In genomic region chr7:4683043-4683883, GRCh38 we compare ENCODE assay signal across 1 cellular context.
TF ChIP-seq lines count a peak whose summit lies in the region.

No MANE protein-coding gene starts in this region.

TF ChIP-seq in K562, 482 proteins besides CTCF, POLR2A, EP300 and RAD21 (continued from another document and continues in another):
- TF ChIP-seq ZNF274 (IDR thresholded peaks at IDR 0.05; ENCODE audit: borderline replicate concordance, low read depth, low read length) (no peak), SIX5 (IDR thresholded peaks at IDR 0.05; ENCODE audit: borderline replicate concordance in 1 of 2, insufficient read depth in 1 of 2, low read depth in 1 of 2, low read length in 2 of 2) (no peak), ETS1 (conservative IDR thresholded peaks at IDR 0.05; ENCODE audit: control insufficient read depth, low read depth, low read length) (no peak), ETV5 (CRISPR knock-in tag; IDR thresholded peaks at IDR 0.05; ENCODE audit: low read depth) (no peak), GABPB1 (CRISPR knock-in tag; IDR thresholded peaks at IDR 0.05) (no peak), MCM7 (IDR thresholded peaks at IDR 0.05) (no peak), ZNF318 (IDR thresholded peaks at IDR 0.05; ENCODE audit: borderline replicate concordance in 1 of 2, low read depth in 1 of 2) (no peak), HDAC6 (IDR thresholded peaks at IDR 0.05; ENCODE audit: low read depth, low read length) (no peak), THRAP3 (IDR thresholded peaks at IDR 0.05; ENCODE audit: borderline replicate concordance) (no peak), PHF21A (IDR thresholded peaks at IDR 0.05; ENCODE audit: borderline replicate concordance, low read depth) (no peak), RBBP5 (IDR thresholded peaks at IDR 0.05; ENCODE audit: borderline replicate concordance, insufficient read depth, low read length, poor library complexity, severe bottlenecking) (peak; percentile 40), CHD4 (IDR thresholded peaks at IDR 0.05; ENCODE audit: insufficient read depth, insufficient replicate concordance, low read depth, low read length, poor library complexity, severe bottlenecking) (peak; percentile 12), PPARD (CRISPR knock-in tag; IDR thresholded peaks at IDR 0.05) (no peak), ZNF449 (CRISPR knock-in tag; IDR thresholded peaks at IDR 0.05) (no peak), CBFB (CRISPR knock-in tag; IDR thresholded peaks at IDR 0.05) (no peak), ZNF586 (CRISPR knock-in tag; conservative IDR thresholded peaks at IDR 0.05) (no peak), ZNF395 (CRISPR knock-in tag; IDR thresholded peaks at IDR 0.05) (0 out of 2 replicates have a peak, but pooled peaks have one; percentile 22), CBX1 (IDR thresholded peaks at IDR 0.05; ENCODE audit: low read depth) (no peak), ARID1B (IDR thresholded peaks at IDR 0.05) (0 out of 2 replicates have a peak, but pooled peaks have one; percentile 17), RBFOX2 (IDR thresholded peaks at IDR 0.05; ENCODE audit: low read depth, low read length) (peak; percentile 74), DDX20 (tag; IDR thresholded peaks at IDR 0.05; ENCODE audit: low read depth) (no peak), CHD7 (IDR thresholded peaks at IDR 0.05; ENCODE audit: low read depth, low read length) (no peak), ELF1 (tag; IDR thresholded peaks at IDR 0.05) (no peak), JUND (IDR thresholded peaks at IDR 0.05; ENCODE audit: borderline replicate concordance, low read depth, low read length) (0 out of 2 replicates have a peak, but pooled peaks have one; percentile 6), JUND (tag; IDR thresholded peaks at IDR 0.05; ENCODE audit: borderline replicate concordance, low read depth, low read length) (no peak; the same call in 2 of the 3 replicates), CBX3 (IDR thresholded peaks at IDR 0.05; ENCODE audit: borderline replicate concordance in 1 of 2, low read length in 2 of 2) (no peak), SMAD1 (IDR thresholded peaks at IDR 0.05; ENCODE audit: low read depth, low read length, partially characterized antibody) (no peak), ZNF197 (CRISPR knock-in tag; IDR thresholded peaks at IDR 0.05; ENCODE audit: low read depth) (no peak), ZBTB1 (CRISPR knock-in tag; IDR thresholded peaks at IDR 0.05; ENCODE audit: borderline replicate concordance, low read depth) (no peak; the same call in 1 of the 2 replicates), SUPT5H (IDR thresholded peaks at IDR 0.05) (no peak), LARP7 (IDR thresholded peaks at IDR 0.05) (no peak), RHOXF2B (CRISPR knock-in tag; conservative IDR thresholded peaks at IDR 0.05) (no peak), DPF2 (IDR thresholded peaks at IDR 0.05) (no peak), TSC22D4 (tag; IDR thresholded peaks at IDR 0.05) (no peak)
